ENCODE assay signal across 1 cellular context in genomic region chr14:97387252-97387882, GRCh38.
TF ChIP-seq lines count a peak whose summit lies in the region.

No MANE protein-coding gene starts in this region.

TF ChIP-seq in GM12878, 131 proteins besides CTCF, POLR2A, EP300 and RAD21 (continued from another document):
- TF ChIP-seq BCL11A (IDR thresholded peaks at IDR 0.05; ENCODE audit: low read depth, low read length) (peak; percentile 43; the same call in 1 of the 2 replicates), SREBF1 (IDR thresholded peaks at IDR 0.05; ENCODE audit: low read length) (no peak), EGR1 (IDR thresholded peaks at IDR 0.05; ENCODE audit: borderline replicate concordance in 1 of 2, low read depth in 2 of 2, low read length in 2 of 2) (peak in 1 of 2 experiments; percentile 55; a peak in 1 of 3 replicates), NFXL1 (IDR thresholded peaks at IDR 0.05; ENCODE audit: borderline replicate concordance) (no peak), JUNB (IDR thresholded peaks at IDR 0.05) (peak; percentile 77), TBL1XR1 (IDR thresholded peaks at IDR 0.05; ENCODE audit: low read depth, low read length) (no peak), ZNF207 (IDR thresholded peaks at IDR 0.05; ENCODE audit: borderline replicate concordance) (no peak), SPI1 (IDR thresholded peaks at IDR 0.05; ENCODE audit: borderline replicate concordance, insufficient read depth, low read depth, low read length) (peak; percentile 75), ZSCAN29 (IDR thresholded peaks at IDR 0.05) (no peak), SMAD1 (IDR thresholded peaks at IDR 0.05; ENCODE audit: low read depth, partially characterized antibody) (no peak), CBX5 (IDR thresholded peaks at IDR 0.05; ENCODE audit: low read depth) (no peak), SMC3 (IDR thresholded peaks at IDR 0.05; ENCODE audit: borderline replicate concordance, low read length) (no peak), SMAD5 (IDR thresholded peaks at IDR 0.05; ENCODE audit: low read depth) (no peak), SUPT20H (IDR thresholded peaks at IDR 0.05; ENCODE audit: borderline replicate concordance, control insufficient read depth, low read depth, low read length) (no peak)
- TF ChIP-seq, protein P1, sequence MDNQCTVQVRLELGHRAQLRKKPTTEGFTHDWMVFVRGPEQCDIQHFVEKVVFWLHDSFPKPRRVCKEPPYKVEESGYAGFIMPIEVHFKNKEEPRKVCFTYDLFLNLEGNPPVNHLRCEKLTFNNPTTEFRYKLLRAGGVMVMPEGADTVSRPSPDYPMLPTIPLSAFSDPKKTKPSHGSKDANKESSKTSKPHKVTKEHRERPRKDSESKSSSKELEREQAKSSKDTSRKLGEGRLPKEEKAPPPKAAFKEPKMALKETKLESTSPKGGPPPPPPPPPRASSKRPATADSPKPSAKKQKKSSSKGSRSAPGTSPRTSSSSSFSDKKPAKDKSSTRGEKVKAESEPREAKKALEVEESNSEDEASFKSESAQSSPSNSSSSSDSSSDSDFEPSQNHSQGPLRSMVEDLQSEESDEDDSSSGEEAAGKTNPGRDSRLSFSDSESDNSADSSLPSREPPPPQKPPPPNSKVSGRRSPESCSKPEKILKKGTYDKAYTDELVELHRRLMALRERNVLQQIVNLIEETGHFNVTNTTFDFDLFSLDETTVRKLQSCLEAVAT (IDR thresholded peaks at IDR 0.05): 0 out of 2 replicates have a peak, but pooled peaks have one; percentile 56
TF ChIP-seq in GM12878: peak in this region for 25.
